ENCODE assay signal across 18 cellular contexts in the genomic region with DNA sequence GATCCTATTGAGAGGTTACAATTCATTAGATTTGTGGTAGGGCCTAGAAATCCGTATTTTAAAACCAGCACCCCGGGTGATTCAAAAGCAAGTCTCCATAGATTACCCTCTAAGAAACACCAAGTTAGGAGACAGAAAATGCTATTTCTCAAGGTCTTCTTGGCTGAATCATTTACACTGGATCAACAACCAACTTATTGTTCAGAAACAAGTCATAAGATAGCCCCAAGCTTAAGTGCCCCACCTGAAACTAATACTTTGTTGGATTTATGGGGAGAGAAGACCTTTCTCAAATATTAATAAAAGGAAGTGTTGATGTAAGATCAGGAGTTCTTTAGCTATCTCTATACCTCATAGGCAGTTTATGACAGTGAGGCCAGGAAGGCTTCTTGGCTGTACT.
DNase-seq lines count a peak whose midpoint lies in the region; FAIRE-seq and TF ChIP-seq lines count a peak whose summit lies in the region.
"Had no signal": no experiment of that assay in that cellular context is flagged by ENCODE, and none has a peak within 500 bp of the region (broad histone marks: within the 10 kb centered on the region; RNA-seq: fewer than 3 reads in every experiment).

No MANE protein-coding gene starts in this region.

- H3K27ac ChIP-seq in BLaER1 treated with 17β-estradiol and CSF1 and Interleukin-3, amounts not matched to agents 10 nM and 100 nM: no peak overlapping the region
- peak overlapping the region; percentile 45 for H3K27ac ChIP-seq in OCI-LY7 (ENCODE audit: low read depth, low read length, poor library complexity, severe bottlenecking)
- H3K27ac ChIP-seq in kidney (ENCODE audit: low read depth in 2 of 2, low read length in 2 of 2): no peak overlapping the region
- H3K27ac ChIP-seq in dorsolateral prefrontal cortex: no peak overlapping the region
- H3K27ac ChIP-seq: C4-2B had no signal

- no peak overlapping the region for H3K4me3 ChIP-seq in BLaER1 treated with 17β-estradiol and CSF1 and Interleukin-3, amounts not matched to agents 10 nM and 100 nM
- H3K4me3 ChIP-seq in OCI-LY7 (ENCODE audit: low read depth, low read length, poor library complexity, severe bottlenecking) (no peak overlapping the region), kidney (ENCODE audit: low read length in 2 of 2) (peak overlapping the region; percentile 49 to 62), dorsolateral prefrontal cortex (no peak overlapping the region)

- no peaks in the 10 kb centered on the region for H3K27me3 ChIP-seq in BLaER1 treated with 17β-estradiol and CSF1 and Interleukin-3, amounts not matched to agents 10 nM and 100 nM
- H3K27me3 ChIP-seq in dorsolateral prefrontal cortex: no peaks in the 10 kb centered on the region

- no peak overlapping the region for H2AFZ ChIP-seq in OCI-LY7 (ENCODE audit: low read length)

- H3K36me3 Mint-ChIP-seq in activated naive CD4-positive, alpha-beta T cell treated with anti-CD3 and anti-CD28 coated beads, Interleukin-2, amount 10 ng/mL, durations not matched to agents 7 days and 5 days: no peaks in the 10 kb centered on the region
- H3K36me3 Mint-ChIP-seq: CD4-positive, alpha-beta memory T cell had no signal

- no peak overlapping the region for H3K9ac ChIP-seq in BLaER1 treated with 17β-estradiol and CSF1 and Interleukin-3, amounts not matched to agents 10 nM and 100 nM
- peak overlapping the region in 1 of 2 donors; percentile 47 for H3K9ac ChIP-seq in kidney (ENCODE audit: low read length in 2 of 2)

- H3K79me2 ChIP-seq in OCI-LY7 (ENCODE audit: insufficient read depth, low read depth, low read length): no peaks in the 10 kb centered on the region

- H4K20me1 ChIP-seq in BLaER1 treated with 17β-estradiol and CSF1 and Interleukin-3, amounts not matched to agents 10 nM and 100 nM: peaks cover 0 to under 1% (median 0%) of the 10 kb centered on the region in 11 experiments; a peak in 2 of 22 replicates
- no peaks in the 10 kb centered on the region for H4K20me1 ChIP-seq in OCI-LY7 (ENCODE audit: insufficient read depth, low read length)

- no peaks in the 10 kb centered on the region for H3K9me2 ChIP-seq in OCI-LY7 (ENCODE audit: insufficient read depth, low read length)

- TF ChIP-seq CTCF in OCI-LY7 (conservative IDR thresholded peaks at IDR 0.05; ENCODE audit: low read length): no peak
- TF ChIP-seq CTCF in kidney (IDR thresholded peaks at IDR 0.05; ENCODE audit: borderline replicate concordance, extremely low read depth, insufficient read depth): no peak
- TF ChIP-seq CTCF in dorsolateral prefrontal cortex (IDR thresholded peaks at IDR 0.05 in 54 of 56, conservative IDR thresholded peaks at IDR 0.05 in 2 of 56; ENCODE audit: low read depth in 1 of 56, partially characterized antibody in 56 of 56): no peak

- H3K4me3 Mint-ChIP-seq in activated naive CD4-positive, alpha-beta T cell treated with anti-CD3 and anti-CD28 coated beads, Interleukin-2, amount 10 ng/mL, durations not matched to agents 7 days and 5 days: no peak overlapping the region
- H3K4me3 Mint-ChIP-seq: CD4-positive, alpha-beta memory T cell had no signal

- no peak for DNase-seq in OCI-LY7 (ENCODE audit: low spot score)
- no peak for DNase-seq in kidney
- peak; percentile 79 for DNase-seq in renal cortical epithelial cell (ENCODE audit: low read depth)
- no peak for DNase-seq in dorsolateral prefrontal cortex
- no peak for DNase-seq in pons (ENCODE audit: low spot score)
- DNase-seq in activated naive CD4-positive, alpha-beta T cell treated with anti-CD3 and anti-CD28 coated beads, Interleukin-2, amount 10 ng/mL, durations not matched to agents 7 days and 5 days: no peak
- DNase-seq in T-helper 2 cell: no peak
- DNase-seq: AML-193; CD4-positive, alpha-beta memory T cell; COR-L47; DMS153; DMS79 treated with DMSO at 0.1 percent for 48 hours; GDM1 had no signal

- no peaks in the 10 kb centered on the region for H3K27me3 Mint-ChIP-seq in activated naive CD4-positive, alpha-beta T cell treated with anti-CD3 and anti-CD28 coated beads, Interleukin-2, amount 10 ng/mL, durations not matched to agents 7 days and 5 days
- H3K27me3 Mint-ChIP-seq: CD4-positive, alpha-beta memory T cell had no signal

- no TSS peak for BruUV-seq in OCI-LY7 (replicated peaks; lab: Mats Ljungman, UMichigan)

- intact Hi-C loops in OCI-LY7 (cut with micrococcal nuclease; ENCODE audit: unreplicated experiment) (loop anchor here (10.0 kb wide), 1 partner anchor 370 kb away; no protein-coding TSS in a partner anchor), kidney (cut with DNase I) (no loop called here), dorsolateral prefrontal cortex (cut with DNase I) (loop anchor here in 1 of 2 donors (5.0 kb wide), 1 partner anchor 273 kb away; no protein-coding TSS in a partner anchor)

- H3K4me1 Mint-ChIP-seq in activated naive CD4-positive, alpha-beta T cell treated with anti-CD3 and anti-CD28 coated beads, Interleukin-2, amount 10 ng/mL, durations not matched to agents 7 days and 5 days: no peaks in the 10 kb centered on the region
- H3K4me1 Mint-ChIP-seq: CD4-positive, alpha-beta memory T cell had no signal

- peaks cover 0 to 12% (median 7%) of the 10 kb centered on the region in 11 experiments; a peak in 6 of 22 replicates for H3K36me3 ChIP-seq in BLaER1 treated with 17β-estradiol and CSF1 and Interleukin-3, amounts not matched to agents 10 nM and 100 nM
- H3K36me3 ChIP-seq in OCI-LY7 (ENCODE audit: insufficient read depth, low read length) (no peaks in the 10 kb centered on the region), kidney (ENCODE audit: control insufficient read depth in 1 of 2, insufficient read depth in 2 of 2, low read length in 2 of 2) (no peaks in the 10 kb centered on the region)

- H3K4me2 ChIP-seq in BLaER1 treated with 17β-estradiol and CSF1 and Interleukin-3, amounts not matched to agents 10 nM and 100 nM: peak overlapping the region in 6 of 11 experiments; percentile 47 to 65 (median 58); a peak in 5 of 22 replicates
- H3K4me2 ChIP-seq in OCI-LY7 (ENCODE audit: low read length): peak overlapping the region; percentile 58

- H3K9me3 Mint-ChIP-seq in activated naive CD4-positive, alpha-beta T cell treated with anti-CD3 and anti-CD28 coated beads, Interleukin-2, amount 10 ng/mL, durations not matched to agents 7 days and 5 days: no peaks in the 10 kb centered on the region

- CTCF ChIA-PET in OCI-LY7 (lab: Charles Lee; ENCODE audit: unreplicated experiment): interaction anchor here (0.8 to 2.1 kb wide), 2 partner anchors 55 to 274 kb away, joined by 3 to 9 read pairs; no protein-coding TSS in a partner anchor
- CTCF ChIA-PET in activated naive CD4-positive, alpha-beta T cell treated with anti-CD3 and anti-CD28 coated beads, Interleukin-2, amount 10 ng/mL, durations not matched to agents 7 days and 5 days (lab: Charles Lee): interaction anchor here (0.7 to 1.3 kb wide), 2 partner anchors 54 to 273 kb away, joined by 4 read pairs; no protein-coding TSS in a partner anchor

- no peak overlapping the region for H3K27ac Mint-ChIP-seq in activated naive CD4-positive, alpha-beta T cell treated with anti-CD3 and anti-CD28 coated beads, Interleukin-2, amount 10 ng/mL, durations not matched to agents 7 days and 5 days
- H3K27ac Mint-ChIP-seq: CD4-positive, alpha-beta memory T cell had no signal

- H3K9me3 ChIP-seq in BLaER1 treated with 17β-estradiol and CSF1 and Interleukin-3, amounts not matched to agents 10 nM and 100 nM (replicated peaks in 1 of 11): 0 out of 22 replicates have a peak, but pooled peaks cover 0 to 5% (median 0%) of the 10 kb centered on the region in 11 experiments
- H3K9me3 ChIP-seq in OCI-LY7 (ENCODE audit: low read length) (no peaks in the 10 kb centered on the region), kidney (ENCODE audit: control insufficient read depth in 1 of 2, low read length in 2 of 2) (no peaks in the 10 kb centered on the region)

- peaks cover 16 to 85% (median 74%) of the 10 kb centered on the region in 10 experiments for H3K4me1 ChIP-seq in BLaER1 treated with 17β-estradiol and CSF1 and Interleukin-3, amounts not matched to agents 10 nM and 100 nM
- peaks cover 78% of the 10 kb centered on the region for H3K4me1 ChIP-seq in OCI-LY7 (ENCODE audit: insufficient read depth, low read length, poor library complexity, severe bottlenecking)
- H3K4me1 ChIP-seq in kidney (ENCODE audit: control insufficient read depth in 1 of 2, insufficient read depth in 1 of 2, low read depth in 1 of 2, low read length in 2 of 2): peaks cover 8 to 28% of the 10 kb centered on the region in 2 donors

- POLR2A ChIA-PET in OCI-LY7 (lab: Charles Lee): interaction anchor here (0.6 to 2.0 kb wide), 6 partner anchors 10 to 1735 kb away, joined by 3 to 10 read pairs (median 4); no protein-coding TSS in a partner anchor

- no peak for FAIRE-seq in kidney (lab: Jason Lieb, UNC)
- FAIRE-seq: D721Med, GM12892, HTR-8/SVneo had no signal

Comparison
In these comparisons a context has a peak if more than half of its experiments do, and no peak if none do; other contexts are left out.
1. H3K4me3 ChIP-seq: peak in kidney (2 of 2); none in BLaER1 treated with 17β-estradiol and CSF1 and Interleukin-3, amounts not matched to agents 10 nM and 100 nM (0 of 10), OCI-LY7 (single experiment) and dorsolateral prefrontal cortex (0 of 59).